Comparison of ENCODE assay signal across 31 cellular contexts in genomic region chr10:124069341-124069740, GRCh38. TPM values are rescaled to one million over a fixed set of nuclear protein-coding genes. Genes with fewer than 3 reads are reported as not detected.
DNase-seq lines count a peak whose midpoint lies in the region; ATAC-seq and TF ChIP-seq lines count a peak whose summit lies in the region.
"Had no signal": no experiment of that assay in that cellular context is flagged by ENCODE, and none has a peak within 500 bp of the region (broad histone marks: within the 10 kb centered on the region; RNA-seq: fewer than 3 reads in every experiment).

No MANE protein-coding gene starts in this region.

- no peaks in the 10 kb centered on the region for H3K27me3 ChIP-seq in BLaER1 treated with 17β-estradiol and CSF1 and Interleukin-3, amounts not matched to agents 10 nM and 100 nM
- H3K27me3 ChIP-seq in MM.1S (replicated peaks; ENCODE audit: insufficient read depth, low read length) (no peaks in the 10 kb centered on the region), mammary epithelial cell (ENCODE audit: insufficient read depth, low read length) (no peaks in the 10 kb centered on the region), neural progenitor cell (no peaks in the 10 kb centered on the region)
- H3K27me3 ChIP-seq: BE2C, SJSA1, stomach had no signal

- in situ Hi-C loops in mammary epithelial cell (cut with MboI; ENCODE audit: low sequenced_read_pairs in 2 of 2) = no loop called here

- H3K36me3 ChIP-seq in BLaER1 treated with 17β-estradiol and CSF1 and Interleukin-3, amounts not matched to agents 10 nM and 100 nM = peaks cover 29 to 83% (median 45%) of the 10 kb centered on the region in 11 experiments; a peak in 20 of 22 replicates
- H3K36me3 ChIP-seq in MM.1S (replicated peaks; ENCODE audit: insufficient read depth, low read length) = no peaks in the 10 kb centered on the region
- no peaks in the 10 kb centered on the region for H3K36me3 ChIP-seq in mammary epithelial cell (ENCODE audit: insufficient read depth, low read length)
- no peaks in the 10 kb centered on the region for H3K36me3 ChIP-seq in neural progenitor cell
- H3K36me3 ChIP-seq: BE2C, SJSA1, stomach, transverse colon had no signal

- peaks cover 5 to 100% (median 71%) of the 10 kb centered on the region in 11 experiments; a peak in 20 of 22 replicates for H4K20me1 ChIP-seq in BLaER1 treated with 17β-estradiol and CSF1 and Interleukin-3, amounts not matched to agents 10 nM and 100 nM
- H4K20me1 ChIP-seq in MM.1S (ENCODE audit: insufficient read depth, low read length) (no peaks in the 10 kb centered on the region), mammary epithelial cell (ENCODE audit: insufficient read depth, low read length) (no peaks in the 10 kb centered on the region), neural progenitor cell (ENCODE audit: low read depth) (no peaks in the 10 kb centered on the region)

- H3K79me2 ChIP-seq in MM.1S (ENCODE audit: low read length) (peaks cover 71% of the 10 kb centered on the region), mammary epithelial cell (ENCODE audit: insufficient read depth, low read length) (peaks cover 85% of the 10 kb centered on the region), neural progenitor cell (ENCODE audit: low read depth) (no peaks in the 10 kb centered on the region)

- H3K4me1 ChIP-seq in BLaER1 treated with 17β-estradiol and CSF1 and Interleukin-3, amounts not matched to agents 10 nM and 100 nM = peaks cover 99 to 100% (median 100%) of the 10 kb centered on the region in 10 experiments
- peaks cover 94% of the 10 kb centered on the region for H3K4me1 ChIP-seq in MM.1S (ENCODE audit: low read length)
- peaks cover 23% of the 10 kb centered on the region for H3K4me1 ChIP-seq in mammary epithelial cell (ENCODE audit: insufficient read depth, low read length)
- peaks cover 40% of the 10 kb centered on the region for H3K4me1 ChIP-seq in neural progenitor cell
- H3K4me1 ChIP-seq: SJSA1 had no signal

- H3K36me3 Mint-ChIP-seq in neural progenitor cell = peaks cover 4% of the 10 kb centered on the region
- H3K36me3 Mint-ChIP-seq in natural killer cell = no peaks in the 10 kb centered on the region
- H3K36me3 Mint-ChIP-seq: activated naive CD8-positive, alpha-beta T cell; mesothelial cell of epicardium; T-cell had no signal

- dilution Hi-C loops in mammary epithelial cell (cut with HindIII; ENCODE audit: low sequenced_read_pairs) = loop anchor here (5.0 kb wide), 1 partner anchor 63 kb away; no protein-coding TSS in a partner anchor

- peak overlapping the region in 9 of 11 experiments; percentile 50 to 99 (median 86); a peak in 17 of 22 replicates for H3K27ac ChIP-seq in BLaER1 treated with 17β-estradiol and CSF1 and Interleukin-3, amounts not matched to agents 10 nM and 100 nM
- peak overlapping the region; percentile 97 for H3K27ac ChIP-seq in MM.1S (ENCODE audit: low read length)
- peak overlapping the region; percentile 53 for H3K27ac ChIP-seq in mammary epithelial cell (ENCODE audit: insufficient read depth, low read depth, low read length)
- no peak overlapping the region for H3K27ac ChIP-seq in neural progenitor cell
- H3K27ac ChIP-seq: SJSA1, skin epidermis, stomach had no signal

- H3K9ac ChIP-seq in BLaER1 treated with 17β-estradiol and CSF1 and Interleukin-3, amounts not matched to agents 10 nM and 100 nM = peak overlapping the region in 7 of 11 experiments; percentile 11 to 46 (median 30); a peak in 6 of 22 replicates
- H3K9ac ChIP-seq in MM.1S (ENCODE audit: low read length) (peak overlapping the region; percentile 56; the same call in 1 of the 2 replicates), mammary epithelial cell (ENCODE audit: insufficient read depth, low read length) (no peak overlapping the region), neural progenitor cell (no peak overlapping the region)

- H3K4me1 Mint-ChIP-seq in neural progenitor cell (peaks cover 83% of the 10 kb centered on the region), natural killer cell (peaks cover 0 to 6% of the 10 kb centered on the region in 2 donors)

- DNase-seq in MM.1S (peak; percentile 6), mammary epithelial cell (peak; percentile 91), neural progenitor cell (ENCODE audit: low spot score) (no peak), natural killer cell (no peak), HUDEP-2 (lab: John Stamatoyannopoulos, UW; ENCODE audit: unreplicated experiment in 76 of 76) (no peak), NCI-H2196 (lab: John Stamatoyannopoulos, UW; ENCODE audit: unreplicated experiment) (no peak)
- DNase-seq: ACHN; activated CD4-positive, alpha-beta T cell treated with anti-CD3 and anti-CD28 coated beads, Interleukin-2, amount 50 U/mL, for 48 hours; activated CD8-positive, alpha-beta memory T cell treated with anti-CD3 and anti-CD28 coated beads, Interleukin-2, amount 50 U/mL, for 48 hours; anterior cingulate cortex; BE2C; caudate nucleus; dermis blood vessel endothelial cell; DMS153; MV-4-11; naive thymus-derived CD4-positive, alpha-beta T cell; NCI-H146; NK-92 treated with Interleukin-12 subunit alpha and Interleukin-12 subunit beta, amount 100 ng/mL, for 24 hours; stimulated activated CD8-positive, alpha-beta memory T cell treated with anti-CD3 and anti-CD28 coated beads, Interleukin-4, amount 100 ng/mL, for 48 hours; stomach; T-cell; transverse colon had no signal

- no TSS peak for BruUV-seq in mammary epithelial cell (replicated peaks; lab: Mats Ljungman, UMichigan)

- 12% methylated on average over 6 of the region's 6 CpGs for WGBS in mammary epithelial cell (ENCODE audit: low coverage, missing lambda C conversion rate)

- H3K9me3 Mint-ChIP-seq in neural progenitor cell (peaks cover 6% of the 10 kb centered on the region), natural killer cell (no peaks in the 10 kb centered on the region)
- H3K9me3 Mint-ChIP-seq: activated T-helper 2 cell treated with anti-CD3 and anti-CD28 coated beads, Interferon-gamma antibody, Interleukin-2, Interleukin-4, amounts not matched to agents 10 μg/mL and 5 μg/mL and 100 μg/mL, durations not matched to agents 14 hours and 24 hours and 36 hours; mesothelial cell of epicardium; naive thymus-derived CD4-positive, alpha-beta T cell; T-cell had no signal

- H3K9me2 ChIP-seq in MM.1S (replicated peaks; ENCODE audit: insufficient read depth, low read length) = no peaks in the 10 kb centered on the region

- H3K4me3 Mint-ChIP-seq in neural progenitor cell (no peak overlapping the region), natural killer cell (no peak overlapping the region)
- H3K4me3 Mint-ChIP-seq: activated naive CD8-positive, alpha-beta T cell; mesothelial cell of epicardium; naive thymus-derived CD4-positive, alpha-beta T cell; T-cell had no signal

- CTCF ChIA-PET in mammary epithelial cell (lab: Charles Lee; ENCODE audit: low non-redundant PET) = no interaction called here

- intact Hi-C loops in mammary epithelial cell (cut with micrococcal nuclease) = loop anchor here (1.0 to 2.0 kb wide), 2 partner anchors 25 to 74 kb away; no protein-coding TSS in a partner anchor
- intact Hi-C loops in natural killer cell (cut with micrococcal nuclease) = no loop called here

- ATAC-seq in natural killer cell (no peak), GM19455 (IDR thresholded peaks at IDR 0.05; ENCODE audit: unreplicated experiment) (no peak)
- ATAC-seq: K562; naive thymus-derived CD4-positive, alpha-beta T cell; Panc1; T-cell had no signal

- H2AFZ ChIP-seq in MM.1S (ENCODE audit: low read length) (no peak overlapping the region), mammary epithelial cell (ENCODE audit: low read depth, low read length) (no peak overlapping the region), neural progenitor cell (replicated peaks) (no peak overlapping the region)

- H3F3A ChIP-seq in MM.1S (ENCODE audit: insufficient read depth, low read length) (peaks cover 99% of the 10 kb centered on the region), neural progenitor cell (ENCODE audit: low read depth) (peaks cover 13% of the 10 kb centered on the region)

- H3K4me3 ChIP-seq in BLaER1 treated with 17β-estradiol and CSF1 and Interleukin-3, amounts not matched to agents 10 nM and 100 nM = no peak overlapping the region
- H3K4me3 ChIP-seq in MM.1S (ENCODE audit: low read length) (no peak overlapping the region), mammary epithelial cell (replicated peaks in 1 of 3; ENCODE audit: insufficient read depth in 1 of 3, low read depth in 2 of 3, low read length in 3 of 3) (no peak overlapping the region), neural progenitor cell (no peak overlapping the region)
- H3K4me3 ChIP-seq: K562, SJSA1, skin epidermis, stomach, transverse colon had no signal

- H3K27ac Mint-ChIP-seq in neural progenitor cell (peak overlapping the region; percentile 11), natural killer cell (no peak overlapping the region)
- H3K27ac Mint-ChIP-seq: activated naive CD8-positive, alpha-beta T cell; activated T-helper 2 cell treated with anti-CD3 and anti-CD28 coated beads, Interferon-gamma antibody, Interleukin-2, Interleukin-4, amounts not matched to agents 10 μg/mL and 5 μg/mL and 100 μg/mL, durations not matched to agents 14 hours and 24 hours and 36 hours; naive thymus-derived CD4-positive, alpha-beta T cell; T-cell had no signal

- peaks cover 6% of the 10 kb centered on the region for H3K27me3 Mint-ChIP-seq in neural progenitor cell (ENCODE audit: insufficient read depth, low read depth)
- peaks cover 13 to 18% of the 10 kb centered on the region in 2 donors for H3K27me3 Mint-ChIP-seq in natural killer cell (ENCODE audit: low read depth in 2 of 2)

- TF ChIP-seq CTCF in MM.1S (IDR thresholded peaks at IDR 0.05; ENCODE audit: low read length) (no peak), mammary epithelial cell (conservative IDR thresholded peaks at IDR 0.05 in 1 of 2, IDR thresholded peaks at IDR 0.05 in 1 of 2; ENCODE audit: extremely low read depth in 1 of 2, insufficient read depth in 1 of 2, low read depth in 1 of 2, low read length in 2 of 2) (no peak), neural progenitor cell (IDR thresholded peaks at IDR 0.05) (no peak), natural killer cell (IDR thresholded peaks at IDR 0.05) (no peak)

- no peaks in the 10 kb centered on the region for H3K9me3 ChIP-seq in BLaER1 treated with 17β-estradiol and CSF1 and Interleukin-3, amounts not matched to agents 10 nM and 100 nM (replicated peaks in 1 of 11)
- no peaks in the 10 kb centered on the region for H3K9me3 ChIP-seq in MM.1S (replicated peaks; ENCODE audit: insufficient read depth, low read length)
- H3K9me3 ChIP-seq in mammary epithelial cell (replicated peaks; ENCODE audit: insufficient read depth, low read length) = no peaks in the 10 kb centered on the region
- no peaks in the 10 kb centered on the region for H3K9me3 ChIP-seq in neural progenitor cell (ENCODE audit: low read depth)
- H3K9me3 ChIP-seq: BE2C, SJSA1, stomach, transverse colon had no signal

- H3K4me2 ChIP-seq in BLaER1 treated with 17β-estradiol and CSF1 and Interleukin-3, amounts not matched to agents 10 nM and 100 nM = peak overlapping the region; percentile 84 to 100 (median 96)
- peak overlapping the region; percentile 90 for H3K4me2 ChIP-seq in MM.1S (ENCODE audit: low read depth, low read length)
- H3K4me2 ChIP-seq in mammary epithelial cell (ENCODE audit: insufficient read depth, low read depth, low read length) = peak overlapping the region; percentile 63
- no peak overlapping the region for H3K4me2 ChIP-seq in neural progenitor cell

RNA-seq across cellular contexts. Expression of gene CHST15, which starts 24.1 kb away (rescaled TPM):
- total RNA-seq in mammary epithelial cell (10 to 100 TPM; 47.3 to 61.0 TPM), neural progenitor cell (ENCODE audit: low replicate concordance) (0.54 and 0.59 TPM in 2 replicates), natural killer cell (10 to 100 TPM in 1 of 3 donors, 1 to 10 TPM in 2; 1.9 to 11.9 (median 8.7) TPM)
- 24.5 TPM for polyA plus RNA-seq in mammary epithelial cell
- 60.0 TPM for polyA minus RNA-seq in mammary epithelial cell
- total RNA-seq: activated T-helper 2 cell treated with anti-CD3 and anti-CD28 coated beads, Interferon-gamma antibody, Interleukin-2, Interleukin-4, amounts not matched to agents 10 μg/mL and 5 μg/mL and 100 μg/mL, durations not matched to agents 14 hours and 24 hours and 36 hours had no signal

Comparison
In these comparisons a context has a peak if more than half of its experiments do, and no peak if none do; other contexts are left out.
1. H3K9ac ChIP-seq: peak in BLaER1 treated with 17β-estradiol and CSF1 and Interleukin-3, amounts not matched to agents 10 nM and 100 nM (7 of 11) and MM.1S (single experiment); none in mammary epithelial cell (single experiment) and neural progenitor cell (single experiment).
2. DNase-seq: peak in MM.1S (single experiment) and mammary epithelial cell (single experiment); none in neural progenitor cell (single experiment), natural killer cell (single experiment), HUDEP-2 (0 of 76) and NCI-H2196 (single experiment).